ENCODE assay signal across 11 cellular contexts in genomic region chr5:132663771-132664695, GRCh38. TPM values are rescaled to one million over a fixed set of nuclear protein-coding genes. Genes with fewer than 3 reads are reported as not detected.
DNase-seq lines count a peak whose midpoint lies in the region; ATAC-seq and TF ChIP-seq lines count a peak whose summit lies in the region.
"Had no signal": no experiment of that assay in that cellular context is flagged by ENCODE, and none has a peak within 500 bp of the region (broad histone marks: within the 10 kb centered on the region; RNA-seq: fewer than 3 reads in every experiment).

No MANE protein-coding gene starts in this region.

- H3K4me1 ChIP-seq in BLaER1 treated with 17β-estradiol and CSF1 and Interleukin-3, amounts not matched to agents 10 nM and 100 nM = peaks cover 29 to 53% (median 46%) of the 10 kb centered on the region in 10 experiments
- H3K4me1 ChIP-seq in right atrium auricular region = no peaks in the 10 kb centered on the region

- H3K9me3 Mint-ChIP-seq in activated CD8-positive, alpha-beta T cell treated with anti-CD3 and anti-CD28 coated beads for 36 hours = no peaks in the 10 kb centered on the region

- H4K20me1 ChIP-seq in BLaER1 treated with 17β-estradiol and CSF1 and Interleukin-3, amounts not matched to agents 10 nM and 100 nM = no peaks in the 10 kb centered on the region; a peak in 2 of 22 replicates

- H3K4me3 ChIP-seq in BLaER1 treated with 17β-estradiol and CSF1 and Interleukin-3, amounts not matched to agents 10 nM and 100 nM = no peak overlapping the region
- no peak overlapping the region for H3K4me3 ChIP-seq in right atrium auricular region

- no peaks in the 10 kb centered on the region for H3K9me3 ChIP-seq in BLaER1 treated with 17β-estradiol and CSF1 and Interleukin-3, amounts not matched to agents 10 nM and 100 nM (replicated peaks in 1 of 11)
- H3K9me3 ChIP-seq in right atrium auricular region = no peaks in the 10 kb centered on the region

- intact Hi-C loops in activated CD8-positive, alpha-beta T cell treated with anti-CD3 and anti-CD28 coated beads for 36 hours (cut with micrococcal nuclease) = no loop called here

- peak overlapping the region in 1 of 11 experiments; percentile 37; a peak in 1 of 22 replicates for H3K9ac ChIP-seq in BLaER1 treated with 17β-estradiol and CSF1 and Interleukin-3, amounts not matched to agents 10 nM and 100 nM

- peaks cover 50% of the 10 kb centered on the region for H3K4me1 Mint-ChIP-seq in activated CD8-positive, alpha-beta T cell treated with anti-CD3 and anti-CD28 coated beads for 36 hours (ENCODE audit: low read depth)

- no peaks in the 10 kb centered on the region for H3K27me3 Mint-ChIP-seq in activated CD8-positive, alpha-beta T cell treated with anti-CD3 and anti-CD28 coated beads for 36 hours

- no peaks in the 10 kb centered on the region for H3K36me3 Mint-ChIP-seq in activated CD8-positive, alpha-beta T cell treated with anti-CD3 and anti-CD28 coated beads for 36 hours (ENCODE audit: low read depth)

- H3K27ac ChIP-seq in BLaER1 treated with 17β-estradiol and CSF1 and Interleukin-3, amounts not matched to agents 10 nM and 100 nM = peak overlapping the region in 1 of 11 experiments; percentile 14; a peak in 1 of 22 replicates
- H3K27ac ChIP-seq in right atrium auricular region = no peak overlapping the region

- DNase-seq in GM19240 (ENCODE audit: insufficient read length, low spot score) (peak; percentile 70), right atrium auricular region (ENCODE audit: low spot score) (no peak), NCI-H1105 (lab: John Stamatoyannopoulos, UW) (no peak), ecto neural progenitor cell (ENCODE audit: low spot score) (no peak)
- DNase-seq in activated CD8-positive, alpha-beta T cell treated with anti-CD3 and anti-CD28 coated beads for 36 hours = peak; percentile 43
- no peak for DNase-seq in stimulated activated naive CD4-positive, alpha-beta T cell (lab: John Stamatoyannopoulos, UW)
- DNase-seq: KG1, T-helper 9 cell had no signal

- no peaks in the 10 kb centered on the region for H3K36me3 ChIP-seq in BLaER1 treated with 17β-estradiol and CSF1 and Interleukin-3, amounts not matched to agents 10 nM and 100 nM
- no peaks in the 10 kb centered on the region for H3K36me3 ChIP-seq in right atrium auricular region

- peak overlapping the region; percentile 31 for H3K4me3 Mint-ChIP-seq in activated CD8-positive, alpha-beta T cell treated with anti-CD3 and anti-CD28 coated beads for 36 hours

- CTCF ChIA-PET in activated CD8-positive, alpha-beta T cell treated with anti-CD3 and anti-CD28 coated beads for 36 hours (lab: Charles Lee) = interaction anchor here (0.7 kb wide), 1 partner anchor 27 kb away, joined by 3 read pairs; no protein-coding TSS in a partner anchor

- H3K4me2 ChIP-seq in BLaER1 treated with 17β-estradiol and CSF1 and Interleukin-3, amounts not matched to agents 10 nM and 100 nM = peak overlapping the region; percentile 7 to 87 (median 72); a peak in 19 of 22 replicates

- peak overlapping the region; percentile 83 for H3K27ac Mint-ChIP-seq in activated CD8-positive, alpha-beta T cell treated with anti-CD3 and anti-CD28 coated beads for 36 hours

- peak; percentile 50 for ATAC-seq in HG03045 (IDR thresholded peaks at IDR 0.05; ENCODE audit: unreplicated experiment)
- ATAC-seq in activated CD8-positive, alpha-beta T cell treated with anti-CD3 and anti-CD28 coated beads for 36 hours = peak; percentile 22

- POLR2A ChIA-PET in activated CD8-positive, alpha-beta T cell treated with anti-CD3 and anti-CD28 coated beads for 36 hours (lab: Charles Lee) = interaction anchor here (1.1 to 9.9 kb wide), 2 partner anchors 10 to 21 kb away, joined by 4 to 102 read pairs; partner anchors contain the start of gene IL4

- TF ChIP-seq CTCF in activated CD8-positive, alpha-beta T cell treated with anti-CD3 and anti-CD28 coated beads for 36 hours (IDR thresholded peaks at IDR 0.05) = no peak
- TF ChIP-seq CTCF in right atrium auricular region (IDR thresholded peaks at IDR 0.05) = no peak

- no peaks in the 10 kb centered on the region for H3K27me3 ChIP-seq in BLaER1 treated with 17β-estradiol and CSF1 and Interleukin-3, amounts not matched to agents 10 nM and 100 nM
- H3K27me3 ChIP-seq in right atrium auricular region = no peaks in the 10 kb centered on the region

RNA-seq across cellular contexts. Expression of gene IL13, which starts 6.1 kb away (rescaled TPM):
- 1 to 10 TPM; 4.8 to 6.5 TPM for total RNA-seq in activated CD8-positive, alpha-beta T cell treated with anti-CD3 and anti-CD28 coated beads for 36 hours
- total RNA-seq in right atrium auricular region = not detected
- total RNA-seq: chondrocyte had no signal

RNA-seq across cellular contexts. Expression of gene IL4, which starts 9.8 kb away (rescaled TPM):
- 1 to 10 TPM in 1 of 2 experiments, under 1 TPM in 1; 0.72 to 1.4 TPM for total RNA-seq in activated CD8-positive, alpha-beta T cell treated with anti-CD3 and anti-CD28 coated beads for 36 hours
- not detected for total RNA-seq in right atrium auricular region
- total RNA-seq: chondrocyte had no signal

Comparison
In these comparisons a context has a peak if more than half of its experiments do, and no peak if none do; other contexts are left out.
1. DNase-seq: peak in GM19240 (single experiment) and activated CD8-positive, alpha-beta T cell treated with anti-CD3 and anti-CD28 coated beads for 36 hours (single experiment); none in right atrium auricular region (single experiment), stimulated activated naive CD4-positive, alpha-beta T cell (0 of 6), NCI-H1105 (single experiment) and ecto neural progenitor cell (single experiment).
2. RNA of gene IL13, which starts 6.1 kb away (total RNA-seq): 4.8 to 6.5 TPM in activated CD8-positive, alpha-beta T cell treated with anti-CD3 and anti-CD28 coated beads for 36 hours; not detected in right atrium auricular region; every median in the first group is over 4 times any median in the second.